1 cellular context compared by ENCODE assay signal in genomic region chr22:30830907-30831306, GRCh38.
TF ChIP-seq lines count a peak whose summit lies in the region.

No MANE protein-coding gene starts in this region.

TF ChIP-seq in A549, 52 proteins besides CTCF, POLR2A, EP300 and RAD21 (continued from another document):
- TF ChIP-seq GATA3 (IDR thresholded peaks at IDR 0.05; ENCODE audit: borderline replicate concordance) (peak; percentile 84), FOXS1 (CRISPR knock-in tag; IDR thresholded peaks at IDR 0.05) (no peak), USF2 (IDR thresholded peaks at IDR 0.05) (no peak), HOXB5 (CRISPR knock-in tag; IDR thresholded peaks at IDR 0.05) (peak; percentile 75), JUNB (IDR thresholded peaks at IDR 0.05) (peak; percentile 69), HOXB13 (CRISPR knock-in tag; IDR thresholded peaks at IDR 0.05; ENCODE audit: low read depth) (0 out of 2 replicates have a peak, but pooled peaks have one; percentile 23), HDAC2 (IDR thresholded peaks at IDR 0.05) (no peak), HES2 (IDR thresholded peaks at IDR 0.05) (no peak), EHMT2 (IDR thresholded peaks at IDR 0.05; ENCODE audit: low read depth) (no peak)
- TF ChIP-seq, protein P1, sequence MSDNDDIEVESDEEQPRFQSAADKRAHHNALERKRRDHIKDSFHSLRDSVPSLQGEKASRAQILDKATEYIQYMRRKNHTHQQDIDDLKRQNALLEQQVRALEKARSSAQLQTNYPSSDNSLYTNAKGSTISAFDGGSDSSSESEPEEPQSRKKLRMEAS (IDR thresholded peaks at IDR 0.05) = peak; percentile 89
